Comparison of ENCODE assay signal across 9 cellular contexts in genomic region chr2:46490521-46491141, GRCh38. TPM values are rescaled to one million over a fixed set of nuclear protein-coding genes. Genes with fewer than 3 reads are reported as not detected.
DNase-seq lines count a peak whose midpoint lies in the region; ATAC-seq lines count a peak whose summit lies in the region.
"Had no signal": no experiment of that assay in that cellular context is flagged by ENCODE, and none has a peak within 500 bp of the region (broad histone marks: within the 10 kb centered on the region; RNA-seq: fewer than 3 reads in every experiment).

No MANE protein-coding gene starts in this region.

- intact Hi-C loops in activated naive CD4-positive, alpha-beta T cell treated with anti-CD3 and anti-CD28 coated beads for 36 hours (cut with micrococcal nuclease) = no loop called here

- H3K36me3 Mint-ChIP-seq in activated naive CD4-positive, alpha-beta T cell treated with anti-CD3 and anti-CD28 coated beads for 36 hours (ENCODE audit: low read depth) = no peaks in the 10 kb centered on the region
- no peaks in the 10 kb centered on the region for H3K36me3 Mint-ChIP-seq in activated naive CD4-positive, alpha-beta T cell treated with anti-CD3 and anti-CD28 coated beads, Interleukin-2, amount 50 U/mL, for 72 hours

- CTCF ChIA-PET in activated naive CD4-positive, alpha-beta T cell treated with anti-CD3 and anti-CD28 coated beads for 36 hours (lab: Charles Lee) = interaction anchor here (0.7 to 1.4 kb wide), 3 partner anchors 64 to 399 kb away, joined by 3 read pairs; no protein-coding TSS in a partner anchor

- no peaks in the 10 kb centered on the region for H3K9me3 Mint-ChIP-seq in activated naive CD4-positive, alpha-beta T cell treated with anti-CD3 and anti-CD28 coated beads for 36 hours
- no peaks in the 10 kb centered on the region for H3K9me3 Mint-ChIP-seq in activated naive CD4-positive, alpha-beta T cell treated with anti-CD3 and anti-CD28 coated beads, Interleukin-2, amount 50 U/mL, for 72 hours

- H3K4me3 Mint-ChIP-seq in activated naive CD4-positive, alpha-beta T cell treated with anti-CD3 and anti-CD28 coated beads for 36 hours = no peak overlapping the region

- no peaks in the 10 kb centered on the region for H3K36me3 ChIP-seq in SK-N-MC (ENCODE audit: insufficient read depth, low read length)

- H3K9ac ChIP-seq in SK-N-MC (ENCODE audit: insufficient read length) = no peak overlapping the region

- no peak for ATAC-seq in activated naive CD4-positive, alpha-beta T cell treated with anti-CD3 and anti-CD28 coated beads, Interleukin-2, amount 50 U/mL, for 72 hours
- ATAC-seq in HG03378 (IDR thresholded peaks at IDR 0.05; ENCODE audit: unreplicated experiment) = no peak
- no peak for ATAC-seq in HG02840 (IDR thresholded peaks at IDR 0.05; ENCODE audit: low FRiP score, unreplicated experiment)

- H3K4me1 Mint-ChIP-seq in activated naive CD4-positive, alpha-beta T cell treated with anti-CD3 and anti-CD28 coated beads for 36 hours (ENCODE audit: low read depth) = peaks cover 10% of the 10 kb centered on the region

- DNase-seq in activated naive CD4-positive, alpha-beta T cell treated with anti-CD3 and anti-CD28 coated beads for 36 hours = peak; percentile 21
- no peak for DNase-seq in activated naive CD4-positive, alpha-beta T cell treated with anti-CD3 and anti-CD28 coated beads, Interleukin-2, amount 50 U/mL, for 72 hours (ENCODE audit: low spot score in 2 of 2)
- DNase-seq in SK-N-MC (ENCODE audit: low read depth, low spot score) (no peak), iris pigment epithelial cell (ENCODE audit: low read depth) (peak; percentile 17), ureter (ENCODE audit: low spot score) (peak; percentile 62), SK-N-DZ (ENCODE audit: low spot score) (no peak)

- H3K27ac ChIP-seq in SK-N-MC = peak overlapping the region; percentile 21; the same call in 1 of the 2 replicates

- H3K27me3 Mint-ChIP-seq in activated naive CD4-positive, alpha-beta T cell treated with anti-CD3 and anti-CD28 coated beads for 36 hours (ENCODE audit: low read depth) = no peaks in the 10 kb centered on the region

- H3K9me3 ChIP-seq in SK-N-MC (ENCODE audit: low read depth, low read length) = no peaks in the 10 kb centered on the region

- peak overlapping the region; percentile 6; the same call in 1 of the 2 replicates for H3K4me3 ChIP-seq in SK-N-MC
- H3K4me3 ChIP-seq: lung had no signal

- H3K27ac Mint-ChIP-seq in activated naive CD4-positive, alpha-beta T cell treated with anti-CD3 and anti-CD28 coated beads for 36 hours = no peak overlapping the region
- no peak overlapping the region for H3K27ac Mint-ChIP-seq in activated naive CD4-positive, alpha-beta T cell treated with anti-CD3 and anti-CD28 coated beads, Interleukin-2, amount 50 U/mL, for 72 hours

RNA-seq across cellular contexts. Expression of gene TMEM247, which starts 11.3 kb away (rescaled TPM):
- not detected for total RNA-seq in activated naive CD4-positive, alpha-beta T cell treated with anti-CD3 and anti-CD28 coated beads for 36 hours
- total RNA-seq in activated naive CD4-positive, alpha-beta T cell treated with anti-CD3 and anti-CD28 coated beads, Interleukin-2, amount 50 U/mL, for 72 hours = not detected
- total RNA-seq in ureter = not detected
- polyA plus RNA-seq in SK-N-DZ (2014; cell fraction: cytosol; rRNA removed) = not detected in 2 replicates
- polyA plus RNA-seq in SK-N-DZ (2014; cell fraction: nucleus; rRNA removed) = not detected in 2 replicates
- total RNA-seq: lung had no signal
- polyA plus RNA-seq: lung had no signal

RNA-seq across cellular contexts. Expression of gene RHOQ, which starts 51.7 kb away (rescaled TPM):
- total RNA-seq in activated naive CD4-positive, alpha-beta T cell treated with anti-CD3 and anti-CD28 coated beads for 36 hours = 10 to 100 TPM in 1 of 2 experiments, 1 to 10 TPM in 1; 7.7 to 10.2 TPM
- 1 to 10 TPM; 4.2 to 6.6 TPM for total RNA-seq in activated naive CD4-positive, alpha-beta T cell treated with anti-CD3 and anti-CD28 coated beads, Interleukin-2, amount 50 U/mL, for 72 hours
- 124 TPM for total RNA-seq in ureter
- 31.1 and 33.1 TPM in 2 replicates for polyA plus RNA-seq in SK-N-DZ (2014; cell fraction: cytosol; rRNA removed)
- 22.1 and 36.0 TPM in 2 replicates for polyA plus RNA-seq in SK-N-DZ (2014; cell fraction: nucleus; rRNA removed)

RNA-seq across cellular contexts. Expression of gene ATP6V1E2, which starts 51.7 kb away (rescaled TPM):
- 10 to 100 TPM; 14.9 to 17.1 TPM for total RNA-seq in activated naive CD4-positive, alpha-beta T cell treated with anti-CD3 and anti-CD28 coated beads for 36 hours
- total RNA-seq in activated naive CD4-positive, alpha-beta T cell treated with anti-CD3 and anti-CD28 coated beads, Interleukin-2, amount 50 U/mL, for 72 hours = 1 to 10 TPM; 2.8 to 6.4 TPM
- total RNA-seq in ureter = 10.1 TPM
- 7.8 and 9.2 TPM in 2 replicates for polyA plus RNA-seq in SK-N-DZ (2014; cell fraction: cytosol; rRNA removed)
- polyA plus RNA-seq in SK-N-DZ (2014; cell fraction: nucleus; rRNA removed) = 5.2 and 9.1 TPM in 2 replicates

Comparison
In these comparisons a context has a peak if more than half of its experiments do, and no peak if none do; other contexts are left out.
1. DNase-seq: peak in activated naive CD4-positive, alpha-beta T cell treated with anti-CD3 and anti-CD28 coated beads for 36 hours (single experiment), iris pigment epithelial cell (single experiment) and ureter (single experiment); none in activated naive CD4-positive, alpha-beta T cell treated with anti-CD3 and anti-CD28 coated beads, Interleukin-2, amount 50 U/mL, for 72 hours (0 of 2), SK-N-MC (single experiment) and SK-N-DZ (single experiment).
2. RNA of gene RHOQ, which starts 51.7 kb away (total RNA-seq): 124 TPM in ureter (single experiment); 7.7 to 10.2 TPM in activated naive CD4-positive, alpha-beta T cell treated with anti-CD3 and anti-CD28 coated beads for 36 hours and 4.2 to 6.6 TPM in activated naive CD4-positive, alpha-beta T cell treated with anti-CD3 and anti-CD28 coated beads, Interleukin-2, amount 50 U/mL, for 72 hours; every median in the first group is over 10 times any median in the second.